Comparison of ENCODE assay signal across 6 cellular contexts in the genomic region with DNA sequence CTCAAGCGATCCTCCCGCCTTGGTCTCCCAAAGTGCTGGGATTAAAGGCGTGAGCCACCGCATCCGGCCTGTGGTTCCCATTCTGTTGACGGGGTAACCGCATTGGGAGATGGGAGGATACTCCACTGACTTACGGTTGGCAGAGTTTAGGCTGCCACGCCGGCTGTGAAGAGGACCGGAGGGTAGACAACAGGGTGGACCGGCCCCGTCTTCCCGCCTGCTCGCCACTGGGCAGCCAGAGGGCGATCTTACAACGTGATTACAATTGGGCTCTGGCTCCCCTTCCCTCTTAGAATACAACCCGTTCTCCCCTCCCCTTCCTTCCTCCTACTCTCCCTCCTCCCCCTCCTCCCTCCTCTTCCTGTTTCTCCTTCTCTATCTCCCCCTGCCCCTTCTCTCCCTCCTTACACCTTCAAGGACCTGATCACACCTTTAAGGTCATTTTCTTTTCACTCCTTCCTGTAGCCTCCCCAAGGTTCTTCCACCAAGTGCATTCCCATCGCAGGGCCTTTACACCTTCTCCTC. TPM values are rescaled to one million over a fixed set of nuclear protein-coding genes. Genes with fewer than 3 reads are reported as not detected.
DNase-seq lines count a peak whose midpoint lies in the region; ATAC-seq and TF ChIP-seq lines count a peak whose summit lies in the region.

No MANE protein-coding gene starts in this region.

- H3K9me3 Mint-ChIP-seq in activated CD8-positive, alpha-beta memory T cell treated with anti-CD3 and anti-CD28 coated beads, Interleukin-2, amount 10 ng/mL, durations not matched to agents 7 days and 5 days (ENCODE audit: low read depth): no peaks in the 10 kb centered on the region

- peak; percentile 83 for TF ChIP-seq CTCF in Loucy (conservative IDR thresholded peaks at IDR 0.05; ENCODE audit: low read length)

- peaks cover 10% of the 10 kb centered on the region for H3K36me3 Mint-ChIP-seq in activated CD8-positive, alpha-beta memory T cell treated with anti-CD3 and anti-CD28 coated beads, Interleukin-2, amount 10 ng/mL, durations not matched to agents 7 days and 5 days

- WGBS in right cardiac atrium: 18% methylated on average over 19 of the region's 19 CpGs

- H4K20me1 ChIP-seq in Loucy (ENCODE audit: insufficient read depth, low read length, poor library complexity, severe bottlenecking): no peaks in the 10 kb centered on the region

- peak overlapping the region; percentile 62 for H3K4me2 ChIP-seq in Loucy (ENCODE audit: low read depth, low read length, poor library complexity, severe bottlenecking)

- ATAC-seq in activated CD8-positive, alpha-beta memory T cell treated with anti-CD3 and anti-CD28 coated beads, Interleukin-2, amount 10 ng/mL, durations not matched to agents 7 days and 5 days: no peak
- peak; percentile 55 to 62 for ATAC-seq in right cardiac atrium
- no peak for ATAC-seq in HG03457 (IDR thresholded peaks at IDR 0.05; ENCODE audit: unreplicated experiment)

- H3K9me2 ChIP-seq in Loucy (replicated peaks; ENCODE audit: low read depth, low read length): no peaks in the 10 kb centered on the region

- H3K27me3 Mint-ChIP-seq in activated CD8-positive, alpha-beta memory T cell treated with anti-CD3 and anti-CD28 coated beads, Interleukin-2, amount 10 ng/mL, durations not matched to agents 7 days and 5 days: peaks cover 15% of the 10 kb centered on the region

- intact Hi-C loops in right cardiac atrium (cut with DNase I): loop anchor here in 2 of 4 donors (10.0 kb wide), 3 partner anchors 60 to 100 kb away; partner anchors contain the start of gene NXNL1 (in 1 of the 2)

- H3K9ac ChIP-seq in Loucy (ENCODE audit: low read depth, low read length, poor library complexity, severe bottlenecking): peak overlapping the region; percentile 44

- H2AFZ ChIP-seq in Loucy (ENCODE audit: low read length): peak overlapping the region; percentile 47; the same call in 1 of the 2 replicates

- H3K4me3 Mint-ChIP-seq in activated CD8-positive, alpha-beta memory T cell treated with anti-CD3 and anti-CD28 coated beads, Interleukin-2, amount 10 ng/mL, durations not matched to agents 7 days and 5 days: no peak overlapping the region

- H3K4me1 Mint-ChIP-seq in activated CD8-positive, alpha-beta memory T cell treated with anti-CD3 and anti-CD28 coated beads, Interleukin-2, amount 10 ng/mL, durations not matched to agents 7 days and 5 days: peaks cover 32% of the 10 kb centered on the region

- no peaks in the 10 kb centered on the region for H3K36me3 ChIP-seq in Loucy (ENCODE audit: insufficient read depth, low read length)

- no peaks in the 10 kb centered on the region for H3K9me3 ChIP-seq in Loucy (ENCODE audit: insufficient read depth, low read depth, low read length)
- no peaks in the 10 kb centered on the region for H3K9me3 ChIP-seq in right cardiac atrium (ENCODE audit: control insufficient read depth, low read length)

- H3F3A ChIP-seq in Loucy (ENCODE audit: low read depth): no peaks in the 10 kb centered on the region

- CTCF ChIA-PET in activated CD8-positive, alpha-beta memory T cell treated with anti-CD3 and anti-CD28 coated beads, Interleukin-2, amount 10 ng/mL, durations not matched to agents 7 days and 5 days (lab: Charles Lee): interaction anchor here (0.6 to 1.7 kb wide), 3 partner anchors 9 to 323 kb away, joined by 3 to 8 read pairs (median 4); partner anchors contain the start of gene BST2

- H3K4me3 ChIP-seq in Loucy (ENCODE audit: low read length, poor library complexity, severe bottlenecking) (peak overlapping the region; percentile 52), right cardiac atrium (ENCODE audit: low read length) (no peak overlapping the region)

- peaks cover 11% of the 10 kb centered on the region for H3K4me1 ChIP-seq in Loucy (ENCODE audit: insufficient read depth, low read length, poor library complexity, severe bottlenecking)
- H3K4me1 ChIP-seq in right cardiac atrium (ENCODE audit: control insufficient read depth, insufficient read depth, low read length): no peaks in the 10 kb centered on the region

- no peak overlapping the region for H3K27ac ChIP-seq in right cardiac atrium (ENCODE audit: low read length)

- peak overlapping the region; percentile 61 for H3K27ac Mint-ChIP-seq in activated CD8-positive, alpha-beta memory T cell treated with anti-CD3 and anti-CD28 coated beads, Interleukin-2, amount 10 ng/mL, durations not matched to agents 7 days and 5 days

- DNase-seq in AG20443 (ENCODE audit: low spot score) (peak; percentile 75), right cardiac atrium (peak; percentile 80 to 88 (median 85))
- DNase-seq in activated CD8-positive, alpha-beta memory T cell treated with anti-CD3 and anti-CD28 coated beads, Interleukin-2, amount 10 ng/mL, durations not matched to agents 7 days and 5 days: peak; percentile 52
- peak in 5 of 6 experiments; percentile 6 to 39 (median 22) for DNase-seq in stimulated activated naive CD4-positive, alpha-beta T cell (lab: John Stamatoyannopoulos, UW)

- H3K27me3 ChIP-seq in Loucy (ENCODE audit: insufficient read depth, low read length, poor library complexity, severe bottlenecking) (no peaks in the 10 kb centered on the region), right cardiac atrium (ENCODE audit: control insufficient read depth, insufficient read depth) (no peaks in the 10 kb centered on the region)

- no peaks in the 10 kb centered on the region for H3K79me2 ChIP-seq in Loucy (ENCODE audit: insufficient read depth, low read length)

RNA-seq across cellular contexts. Expression of gene CCDC194, which starts 1.0 kb away (rescaled TPM):
- total RNA-seq in activated CD8-positive, alpha-beta memory T cell treated with anti-CD3 and anti-CD28 coated beads, Interleukin-2, amount 10 ng/mL, durations not matched to agents 7 days and 5 days: 1 to 10 TPM; 4.3 to 5.9 TPM
- total RNA-seq in right cardiac atrium: under 1 TPM in 1 of 4 donors, not detected in 3; 0.43 TPM
- not detected for polyA plus RNA-seq in right cardiac atrium

RNA-seq across cellular contexts. Expression of gene BST2, which starts 10.5 kb away (rescaled TPM):
- 100 to 1,000 TPM; 298 to 361 TPM for total RNA-seq in activated CD8-positive, alpha-beta memory T cell treated with anti-CD3 and anti-CD28 coated beads, Interleukin-2, amount 10 ng/mL, durations not matched to agents 7 days and 5 days
- 10 to 100 TPM; 32.3 to 56.3 (median 39.6) TPM for total RNA-seq in right cardiac atrium
- 45.1 TPM for polyA plus RNA-seq in right cardiac atrium

RNA-seq across cellular contexts. Expression of gene PLVAP, which starts 17.8 kb away (rescaled TPM):
- total RNA-seq in activated CD8-positive, alpha-beta memory T cell treated with anti-CD3 and anti-CD28 coated beads, Interleukin-2, amount 10 ng/mL, durations not matched to agents 7 days and 5 days: not detected
- total RNA-seq in right cardiac atrium: 100 to 1,000 TPM; 105 to 113 (median 108) TPM
- polyA plus RNA-seq in right cardiac atrium: 81.7 TPM

RNA-seq across cellular contexts. Expression of gene MVB12A, which starts 24.9 kb away (rescaled TPM):
- 10 to 100 TPM; 40.4 to 51.1 TPM for total RNA-seq in activated CD8-positive, alpha-beta memory T cell treated with anti-CD3 and anti-CD28 coated beads, Interleukin-2, amount 10 ng/mL, durations not matched to agents 7 days and 5 days
- 10 to 100 TPM; 20.6 to 27.2 (median 23.4) TPM for total RNA-seq in right cardiac atrium
- polyA plus RNA-seq in right cardiac atrium: 30.5 TPM

RNA-seq across cellular contexts. Expression of gene TMEM221, which starts 53.5 kb away (rescaled TPM):
- total RNA-seq in activated CD8-positive, alpha-beta memory T cell treated with anti-CD3 and anti-CD28 coated beads, Interleukin-2, amount 10 ng/mL, durations not matched to agents 7 days and 5 days: not detected
- under 1 TPM in 3 of 4 donors, not detected in 1; 0.22 to 0.42 (median 0.34) TPM for total RNA-seq in right cardiac atrium
- 0.43 TPM for polyA plus RNA-seq in right cardiac atrium

Comparison
In these comparisons a context has a peak if more than half of its experiments do, and no peak if none do; other contexts are left out.
1. DNase-seq: peak in every context shown above with its lines; median percentile 85 in right cardiac atrium; 75 in AG20443; 52 in activated CD8-positive, alpha-beta memory T cell treated with anti-CD3 and anti-CD28 coated beads, Interleukin-2, amount 10 ng/mL, durations not matched to agents 7 days and 5 days; 22 in stimulated activated naive CD4-positive, alpha-beta T cell.
2. ATAC-seq: peak in right cardiac atrium (2 of 2); none in activated CD8-positive, alpha-beta memory T cell treated with anti-CD3 and anti-CD28 coated beads, Interleukin-2, amount 10 ng/mL, durations not matched to agents 7 days and 5 days (single experiment) and HG03457 (single experiment).
3. RNA of gene BST2, which starts 10.5 kb away (total RNA-seq): 298 to 361 TPM in activated CD8-positive, alpha-beta memory T cell treated with anti-CD3 and anti-CD28 coated beads, Interleukin-2, amount 10 ng/mL, durations not matched to agents 7 days and 5 days; 32.3 to 56.3 TPM in right cardiac atrium; every median in the first group is over 4 times any median in the second.
4. RNA of gene PLVAP, which starts 17.8 kb away (total RNA-seq): 105 to 113 TPM in right cardiac atrium; not detected in activated CD8-positive, alpha-beta memory T cell treated with anti-CD3 and anti-CD28 coated beads, Interleukin-2, amount 10 ng/mL, durations not matched to agents 7 days and 5 days; every median in the first group is over 100 times any median in the second.